ENCODE assay signal across 9 cellular contexts in genomic region chr6:50128420-50129005, GRCh38.
DNase-seq lines count a peak whose midpoint lies in the region; ATAC-seq and TF ChIP-seq lines count a peak whose summit lies in the region.
"Had no signal": no experiment of that assay in that cellular context is flagged by ENCODE, and none has a peak within 500 bp of the region (broad histone marks: within the 10 kb centered on the region; RNA-seq: fewer than 3 reads in every experiment).

No MANE protein-coding gene starts in this region.

- no peak overlapping the region for H3K27ac ChIP-seq in prostate gland
- H3K27ac ChIP-seq: BLaER1 treated with 17β-estradiol and CSF1 and Interleukin-3, amounts not matched to agents 10 nM and 100 nM had no signal

- H3K27me3 ChIP-seq in prostate gland (replicated peaks; ENCODE audit: insufficient read depth), result no peaks in the 10 kb centered on the region
- H3K27me3 ChIP-seq: BLaER1 treated with 17β-estradiol and CSF1 and Interleukin-3, amounts not matched to agents 10 nM and 100 nM had no signal

- no peaks in the 10 kb centered on the region for H3K4me1 ChIP-seq in prostate gland (replicated peaks)
- H3K4me1 ChIP-seq: BLaER1 treated with 17β-estradiol and CSF1 and Interleukin-3, amounts not matched to agents 10 nM and 100 nM had no signal

- no peaks in the 10 kb centered on the region for H3K36me3 ChIP-seq in prostate gland
- H3K36me3 ChIP-seq: BLaER1 treated with 17β-estradiol and CSF1 and Interleukin-3, amounts not matched to agents 10 nM and 100 nM had no signal

- TF ChIP-seq POLR2A in prostate gland (IDR thresholded peaks at IDR 0.05), result no peak

- DNase-seq in NCI-H1092 treated with DMSO at 0.1 percent for 48 hours (lab: John Stamatoyannopoulos, UW), result peak; percentile 8
- DNase-seq in NCI-H1092 (lab: John Stamatoyannopoulos, UW), result no peak
- peak; percentile 19 for DNase-seq in NCI-H2196 (lab: John Stamatoyannopoulos, UW; ENCODE audit: unreplicated experiment)
- peak; percentile 36 for DNase-seq in dedifferentiated amniotic fluid mesenchymal stem cell (ENCODE audit: extremely low spot score)
- DNase-seq in prostate gland (ENCODE audit: low spot score), result no peak
- no peak for DNase-seq in stimulated activated naive CD4-positive, alpha-beta T cell treated with Interleukin-2 at 50 U/mL for 16 hours (lab: John Stamatoyannopoulos, UW)

- peak in 3 of 4 experiments; percentile 24 to 55 (median 30) for TF ChIP-seq CTCF in prostate gland (IDR thresholded peaks at IDR 0.05)

- intact Hi-C loops in prostate gland (cut with DNase I), result no loop called here

- 1% methylated on average over 2 of the region's 2 CpGs for WGBS in prostate gland

- H3K4me3 ChIP-seq in prostate gland, result no peak overlapping the region
- H3K4me3 ChIP-seq: BLaER1 treated with 17β-estradiol and CSF1 and Interleukin-3, amounts not matched to agents 10 nM and 100 nM had no signal

- H3K9me3 ChIP-seq in prostate gland, result no peaks in the 10 kb centered on the region
- H3K9me3 ChIP-seq: BLaER1 treated with 17β-estradiol and CSF1 and Interleukin-3, amounts not matched to agents 10 nM and 100 nM had no signal

- ATAC-seq in HG02884 (IDR thresholded peaks at IDR 0.05; ENCODE audit: unreplicated experiment), result no peak
- ATAC-seq in esophagus mucosa, result no peak

Comparison
In these comparisons a context has a peak if more than half of its experiments do, and no peak if none do; other contexts are left out.
1. DNase-seq: peak in NCI-H1092 treated with DMSO at 0.1 percent for 48 hours (single experiment), NCI-H2196 (single experiment) and dedifferentiated amniotic fluid mesenchymal stem cell (single experiment); none in NCI-H1092 (single experiment), prostate gland (single experiment) and stimulated activated naive CD4-positive, alpha-beta T cell treated with Interleukin-2 at 50 U/mL for 16 hours (single experiment).